23 cellular contexts compared by ENCODE assay signal in genomic region chrX:45198301-45198700, GRCh38. TPM values are rescaled to one million over a fixed set of nuclear protein-coding genes. Genes with fewer than 3 reads are reported as not detected.
DNase-seq lines count a peak whose midpoint lies in the region; ATAC-seq, FAIRE-seq and TF ChIP-seq lines count a peak whose summit lies in the region.
"Had no signal": no experiment of that assay in that cellular context is flagged by ENCODE, and none has a peak within 500 bp of the region (broad histone marks: within the 10 kb centered on the region; RNA-seq: fewer than 3 reads in every experiment).

No MANE protein-coding gene starts in this region.

- H3K27me3 Mint-ChIP-seq in endothelial cell (ENCODE audit: unreplicated experiment), result peaks cover 4% of the 10 kb centered on the region

- peak in 5 of 8 donors; percentile 30 to 48 (median 46) for ATAC-seq in heart right ventricle
- ATAC-seq in HG03175 (IDR thresholded peaks at IDR 0.05; ENCODE audit: unreplicated experiment), result no peak
- ATAC-seq: Right ventricle myocardium inferior had no signal

- H3K9me3 ChIP-seq in heart right ventricle (no peaks in the 10 kb centered on the region), uterus (no peaks in the 10 kb centered on the region), small intestine (ENCODE audit: control insufficient read depth, low read depth) (no peaks in the 10 kb centered on the region)
- H3K9me3 ChIP-seq: Caco-2, HAP-1 had no signal

- no peak for FAIRE-seq in small intestine (lab: Jason Lieb, UNC)
- FAIRE-seq: A204.1, GM12891, GM19239, RCC 7860 had no signal

- H3K4me1 Mint-ChIP-seq in endothelial cell (ENCODE audit: unreplicated experiment), result peaks cover 49% of the 10 kb centered on the region

- no peak for TF ChIP-seq POLR2A in uterus (IDR thresholded peaks at IDR 0.05)

- 48 to 49% methylated on average over 3 of the region's 3 CpGs for WGBS in heart right ventricle, 2 donors
- 40 to 77% (median 66%) methylated on average over 3 of the region's 3 CpGs for WGBS in small intestine, 3 donors

- no peak for TF ChIP-seq CTCF in heart right ventricle (IDR thresholded peaks at IDR 0.05)
- no peak for TF ChIP-seq CTCF in endothelial cell (IDR thresholded peaks at IDR 0.05; ENCODE audit: unreplicated experiment)
- no peak for TF ChIP-seq CTCF in uterus (IDR thresholded peaks at IDR 0.05)

- peak overlapping the region in 8 of 10 donors; percentile 71 to 83 (median 76) for H3K27ac ChIP-seq in heart right ventricle
- H3K27ac ChIP-seq in uterus, result peak overlapping the region; percentile 29 to 49
- no peak overlapping the region for H3K27ac ChIP-seq in small intestine (ENCODE audit: low read depth in 1 of 2, low read length in 1 of 2)
- H3K27ac ChIP-seq: GM23248 had no signal

- H3K27me3 ChIP-seq in heart right ventricle (peaks cover 0 to 83% (median 0%) of the 10 kb centered on the region in 7 donors), uterus (peaks cover 0 to 3% of the 10 kb centered on the region in 2 donors), small intestine (ENCODE audit: control insufficient read depth in 2 of 2, insufficient read depth in 2 of 2, low read length in 2 of 2) (no peaks in the 10 kb centered on the region)

- H3K27ac Mint-ChIP-seq in endothelial cell (ENCODE audit: unreplicated experiment), result peak overlapping the region; percentile 95
- H3K27ac Mint-ChIP-seq: CD4-positive, alpha-beta T cell had no signal

- peaks cover 28% of the 10 kb centered on the region for H3K36me3 Mint-ChIP-seq in endothelial cell (ENCODE audit: low read depth, unreplicated experiment)

- H3K36me3 ChIP-seq in heart right ventricle, result no peaks in the 10 kb centered on the region
- no peaks in the 10 kb centered on the region for H3K36me3 ChIP-seq in uterus
- no peaks in the 10 kb centered on the region for H3K36me3 ChIP-seq in small intestine (ENCODE audit: control insufficient read depth in 2 of 2, insufficient read depth in 2 of 2, low read length in 2 of 2)
- H3K36me3 ChIP-seq: HAP-1 had no signal

- DNase-seq in heart right ventricle (no peak), cardiac septum (ENCODE audit: low spot score) (no peak), endothelial cell (ENCODE audit: low spot score) (no peak), lung microvascular endothelial cell (ENCODE audit: low read depth in 2 of 2) (peak; percentile 79 to 87), uterus (no peak), small intestine (no peak), middle frontal gyrus (ENCODE audit: extremely low spot score, low spot score) (no peak)
- DNase-seq: Caco-2; CD4-positive, alpha-beta T cell; GF-D8; GM23248; NCI-H1694 treated with DMSO at 0.1 percent for 48 hours; NCI-H748 treated with DMSO at 0.1 percent for 48 hours; NK-92 treated with Interleukin-12 subunit alpha and Interleukin-12 subunit beta, amount 100 ng/mL, for 24 hours had no signal

- intact Hi-C loops in heart right ventricle (cut with DNase I), result no loop called here
- intact Hi-C loops in cardiac septum (cut with DNase I), result no loop called here
- intact Hi-C loops in uterus (cut with DNase I; ENCODE audit: low total_unique reads), result no loop called here

- no peaks in the 10 kb centered on the region for H3K9me3 Mint-ChIP-seq in endothelial cell (ENCODE audit: unreplicated experiment)
- H3K9me3 Mint-ChIP-seq: CD4-positive, alpha-beta T cell had no signal

- peaks cover 0 to 25% (median 3%) of the 10 kb centered on the region in 9 donors for H3K4me1 ChIP-seq in heart right ventricle
- no peaks in the 10 kb centered on the region for H3K4me1 ChIP-seq in uterus
- H3K4me1 ChIP-seq in small intestine (ENCODE audit: control insufficient read depth in 2 of 2, insufficient read depth in 1 of 2, low read depth in 1 of 2, low read length in 1 of 2), result no peaks in the 10 kb centered on the region
- H3K4me1 ChIP-seq: Caco-2, HAP-1 had no signal

- H3K4me3 Mint-ChIP-seq in endothelial cell (ENCODE audit: unreplicated experiment), result peak overlapping the region; percentile 92
- H3K4me3 Mint-ChIP-seq: CD4-positive, alpha-beta T cell had no signal

- H3K4me3 ChIP-seq in heart right ventricle (peak overlapping the region in 9 of 10 donors; percentile 21 to 54 (median 46)), uterus (no peak overlapping the region), small intestine (ENCODE audit: low read depth in 1 of 2, low read length in 2 of 2) (no peak overlapping the region)
- H3K4me3 ChIP-seq: GM23248, HAP-1 had no signal

RNA-seq across cellular contexts. Expression of gene DIPK2B, which starts 2.4 kb away (rescaled TPM):
- total RNA-seq in heart right ventricle (10 to 100 TPM in 8 of 10 donors, 1 to 10 TPM in 2; 9.3 to 31.7 (median 16.1) TPM), cardiac septum (14.0 TPM), endothelial cell (ENCODE audit: unreplicated experiment) (286 TPM), lung microvascular endothelial cell (52.3 and 73.2 TPM in 2 replicates), uterus (10 to 100 TPM; 21.2 to 95.6 (median 30.8) TPM)
- polyA plus RNA-seq in heart right ventricle (10 to 100 TPM; 12.2 to 24.5 TPM), small intestine (1 to 10 TPM in 1 of 3 donors, under 1 TPM in 1, not detected in 1; 0.27 to 8.6 TPM)
- total RNA-seq: Caco-2; CD4-positive, alpha-beta T cell; GM23248; NCI-H460 had no signal
- polyA plus RNA-seq: BJ, GM23248 had no signal

Comparison
In these comparisons a context has a peak if more than half of its experiments do, and no peak if none do; other contexts are left out.
1. DNase-seq: peak in lung microvascular endothelial cell (2 of 2); none in heart right ventricle (0 of 2), cardiac septum (single experiment), endothelial cell (single experiment), uterus (0 of 2), small intestine (single experiment) and middle frontal gyrus (single experiment).
2. H3K27ac ChIP-seq: peak in heart right ventricle (8 of 10) and uterus (2 of 2); none in small intestine (0 of 2).
3. H3K4me3 ChIP-seq: peak in heart right ventricle (9 of 10); none in uterus (0 of 2) and small intestine (0 of 2).